In genomic region chr2:8806885-8807701, GRCh38 we compare ENCODE assay signal across 18 cellular contexts. TPM values are rescaled to one million over a fixed set of nuclear protein-coding genes. Genes with fewer than 3 reads are reported as not detected.
DNase-seq lines count a peak whose midpoint lies in the region; ATAC-seq and TF ChIP-seq lines count a peak whose summit lies in the region.
"Had no signal": no experiment of that assay in that cellular context is flagged by ENCODE, and none has a peak within 500 bp of the region (broad histone marks: within the 10 kb centered on the region; RNA-seq: fewer than 3 reads in every experiment).

No MANE protein-coding gene starts in this region.

- TF ChIP-seq POLR2A in heart left ventricle (IDR thresholded peaks at IDR 0.05) (no peak), upper lobe of left lung (IDR thresholded peaks at IDR 0.05) (peak in 1 of 4 donors; percentile 11)

- H3K27ac ChIP-seq in cardiac muscle cell (peak overlapping the region; percentile 88), heart left ventricle (peak overlapping the region in 11 of 12 donors; percentile 21 to 93 (median 77)), lung (ENCODE audit: low read depth in 1 of 2, low read length in 1 of 2) (peak overlapping the region; percentile 63 to 66), upper lobe of left lung (peak overlapping the region in 3 of 4 donors; percentile 13 to 69 (median 65))
- H3K27ac ChIP-seq: C4-2B, RWPE1, SJCRH30 had no signal

- H3K27me3 ChIP-seq in cardiac muscle cell = no peaks in the 10 kb centered on the region
- H3K27me3 ChIP-seq in heart left ventricle = no peaks in the 10 kb centered on the region
- no peaks in the 10 kb centered on the region for H3K27me3 ChIP-seq in lung (ENCODE audit: control insufficient read depth, insufficient read depth)
- no peaks in the 10 kb centered on the region for H3K27me3 ChIP-seq in upper lobe of left lung
- H3K27me3 ChIP-seq: SJCRH30 had no signal

- intact Hi-C loops in cardiac septum (cut with DNase I) = no loop called here
- intact Hi-C loops in heart left ventricle (cut with DNase I) = no loop called here

- ATAC-seq in heart left ventricle (peak in 3 of 4 donors; percentile 5 to 63 (median 32)), lung (ENCODE audit: insufficient read depth, low FRiP score) (peak; percentile 53), upper lobe of left lung (ENCODE audit: low FRiP score in 2 of 2) (peak; percentile 12 to 71), GM19035 (IDR thresholded peaks at IDR 0.05; ENCODE audit: unreplicated experiment) (no peak)
- ATAC-seq in activated CD4-positive, CD25-positive, alpha-beta regulatory T cell treated with anti-CD3 and anti-CD28 coated beads, Interleukin-2, amount 50 U/mL, for 24 hours = no peak
- ATAC-seq: PC-3 had no signal

- TF ChIP-seq CTCF in cardiac muscle cell (IDR thresholded peaks at IDR 0.05; ENCODE audit: low read depth, low read length) = no peak
- TF ChIP-seq CTCF in heart left ventricle (IDR thresholded peaks at IDR 0.05) = no peak
- TF ChIP-seq CTCF in lung (IDR thresholded peaks at IDR 0.05; ENCODE audit: control extremely low read depth, extremely low read depth) = no peak
- no peak for TF ChIP-seq CTCF in upper lobe of left lung (IDR thresholded peaks at IDR 0.05)

- DNase-seq in cardiac muscle cell (ENCODE audit: low read depth in 1 of 2, low spot score in 1 of 2) (peak in 1 of 2 donors; percentile 54), cardiac septum (ENCODE audit: low spot score) (no peak), heart left ventricle (no peak), lung (ENCODE audit: low spot score) (no peak), upper lobe of left lung (peak in 1 of 2 donors; percentile 45), HK-2 (ENCODE audit: unreplicated experiment) (no peak)
- DNase-seq: AML-193, KG1, NCI-H1105 treated with DMSO at 0.1 percent for 48 hours, NCI-H1694, NCI-H226, NCI-H526, PC-3, SJCRH30 had no signal

- peak in 1 of 4 donors; percentile 90 for TF ChIP-seq EP300 in upper lobe of left lung (IDR thresholded peaks at IDR 0.05)

- H3K4me1 ChIP-seq in cardiac muscle cell (ENCODE audit: low read depth) (peaks cover 59% of the 10 kb centered on the region), heart left ventricle (peaks cover 0 to 53% (median 18%) of the 10 kb centered on the region in 12 donors), lung (ENCODE audit: control insufficient read depth in 2 of 2, insufficient read depth in 2 of 2, low read length in 2 of 2) (peaks cover 9 to 10% of the 10 kb centered on the region in 2 donors), upper lobe of left lung (peaks cover 3 to 35% (median 25%) of the 10 kb centered on the region in 4 donors)

- WGBS in heart left ventricle, 4 donors = 59 to 70% (median 69%) methylated on average over 6 of the region's 6 CpGs
- 77 to 92% methylated on average over 6 of the region's 6 CpGs for WGBS in lung, 2 donors
- WGBS in upper lobe of left lung, 2 donors = 74 to 81% methylated on average over 6 of the region's 6 CpGs

- H3K9me3 ChIP-seq in cardiac muscle cell (ENCODE audit: low read depth) (no peaks in the 10 kb centered on the region), heart left ventricle (no peaks in the 10 kb centered on the region), lung (ENCODE audit: control insufficient read depth in 2 of 2, insufficient read depth in 1 of 2, low read length in 1 of 2) (no peaks in the 10 kb centered on the region), upper lobe of left lung (no peaks in the 10 kb centered on the region)
- H3K9me3 ChIP-seq: SJCRH30 had no signal

- H3K4me3 ChIP-seq in cardiac muscle cell = no peak overlapping the region
- H3K4me3 ChIP-seq in heart left ventricle = no peak overlapping the region
- no peak overlapping the region for H3K4me3 ChIP-seq in lung
- no peak overlapping the region for H3K4me3 ChIP-seq in upper lobe of left lung
- H3K4me3 ChIP-seq: SJCRH30 had no signal

- H3K36me3 ChIP-seq in cardiac muscle cell (peaks cover 20% of the 10 kb centered on the region), heart left ventricle (peaks cover 0 to 100% (median 79%) of the 10 kb centered on the region in 9 donors), lung (ENCODE audit: control insufficient read depth in 2 of 2, insufficient read depth in 2 of 2, low read length in 2 of 2) (peaks cover 21 to 31% of the 10 kb centered on the region in 2 donors), upper lobe of left lung (peaks cover 22 to 79% (median 39%) of the 10 kb centered on the region in 4 donors)

RNA-seq across cellular contexts. Expression of gene KIDINS220, which starts 30.3 kb away (rescaled TPM):
- total RNA-seq in cardiac muscle cell (69.8 and 127 TPM in 2 replicates), cardiac septum (111 TPM), heart left ventricle (100 to 1,000 TPM in 1 of 9 donors, 10 to 100 TPM in 8; 56.5 to 108 (median 80.2) TPM), lung (100 to 1,000 TPM in 1 of 2 donors, 10 to 100 TPM in 1; 50.2 to 211 TPM), upper lobe of left lung (100 to 1,000 TPM in 2 of 6 donors, 10 to 100 TPM in 4; 58.2 to 136 (median 69.9) TPM)
- polyA plus RNA-seq in cardiac muscle cell (43.0 and 69.7 TPM in 2 replicates), heart left ventricle (10 to 100 TPM; 22.7 to 38.4 TPM), lung (10 to 100 TPM; 16.2 to 22.6 TPM)

Comparison
In these comparisons a context has a peak if more than half of its experiments do, and no peak if none do; other contexts are left out.
1. ATAC-seq: peak in heart left ventricle (3 of 4), lung (single experiment) and upper lobe of left lung (2 of 2); none in GM19035 (single experiment) and activated CD4-positive, CD25-positive, alpha-beta regulatory T cell treated with anti-CD3 and anti-CD28 coated beads, Interleukin-2, amount 50 U/mL, for 24 hours (0 of 2).
2. Peak in every context shown above with its lines, with median percentiles within 50 percentile points of each other: H3K27ac ChIP-seq.